In the genomic region with DNA sequence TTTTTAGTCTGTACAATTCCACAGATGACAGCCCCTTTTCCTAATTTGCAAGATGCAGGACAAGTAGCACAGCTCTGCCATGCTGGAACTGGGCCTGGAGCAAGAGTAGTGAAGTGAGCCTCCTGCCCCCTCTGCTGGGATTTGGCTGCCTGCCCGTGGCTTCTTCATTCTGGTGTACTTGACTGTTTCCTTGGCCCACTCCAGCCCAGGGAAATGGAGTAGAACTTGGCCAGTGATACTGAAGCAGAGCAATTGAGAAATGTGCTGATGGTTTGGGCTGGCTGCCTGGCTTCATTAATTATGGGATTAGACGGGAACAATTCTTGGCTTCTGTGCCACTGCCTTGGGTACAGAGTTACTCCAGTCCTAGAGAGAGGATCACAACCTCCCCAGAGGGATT, we compare ENCODE assay signal across 8 cellular contexts. TPM values are rescaled to one million over a fixed set of nuclear protein-coding genes. Genes with fewer than 3 reads are reported as not detected.
DNase-seq lines count a peak whose midpoint lies in the region; ATAC-seq and TF ChIP-seq lines count a peak whose summit lies in the region.

No MANE protein-coding gene starts in this region.

- H4K20me1 ChIP-seq in fibroblast of lung (ENCODE audit: control insufficient read depth, extremely low read depth, insufficient read depth, low read length): no peaks in the 10 kb centered on the region

- H3K27me3 ChIP-seq in BE2C (no peaks in the 10 kb centered on the region), fibroblast of lung (ENCODE audit: control insufficient read depth, insufficient read depth, low read length) (no peaks in the 10 kb centered on the region)

- H3K36me3 ChIP-seq in BE2C: no peaks in the 10 kb centered on the region
- H3K36me3 ChIP-seq in fibroblast of lung (ENCODE audit: control insufficient read depth, insufficient read depth, low read length): no peaks in the 10 kb centered on the region

- DNase-seq in BE2C (peak; percentile 45), NCI-H69 (lab: John Stamatoyannopoulos, UW) (peak; percentile 49), fibroblast of lung (ENCODE audit: low read depth in 2 of 2) (peak; percentile 82 to 97), myocyte (ENCODE audit: low read depth) (peak; percentile 60), progenitor cell of endocrine pancreas (ENCODE audit: low spot score, unreplicated experiment) (no peak), T-helper 1 cell (no peak)

- no peaks in the 10 kb centered on the region for H3K79me2 ChIP-seq in fibroblast of lung (ENCODE audit: control insufficient read depth, insufficient read depth, low read length)

- TF ChIP-seq CTCF in BE2C (IDR thresholded peaks at IDR 0.05; ENCODE audit: low read depth, low read length) (no peak), fibroblast of lung (conservative IDR thresholded peaks at IDR 0.05 in 1 of 2, IDR thresholded peaks at IDR 0.05 in 1 of 2; ENCODE audit: low read depth in 1 of 2, low read length in 2 of 2) (no peak), progenitor cell of endocrine pancreas (IDR thresholded peaks at IDR 0.05; ENCODE audit: unreplicated experiment) (no peak)

- peaks cover 2% of the 10 kb centered on the region for H3K9me3 Mint-ChIP-seq in progenitor cell of endocrine pancreas (ENCODE audit: low read depth)

- H3K27me3 Mint-ChIP-seq in progenitor cell of endocrine pancreas: peaks cover 30% of the 10 kb centered on the region

- H3K4me2 ChIP-seq in fibroblast of lung (ENCODE audit: extremely low read depth, insufficient read depth, low read length): peak overlapping the region; percentile 17

- H3K4me3 ChIP-seq in BE2C (ENCODE audit: low read depth, low read length) (no peak overlapping the region), fibroblast of lung (replicated peaks in 1 of 4; ENCODE audit: control extremely low read depth in 1 of 4, insufficient read depth in 1 of 4, low read depth in 3 of 4, low read length in 4 of 4) (peak overlapping the region in 1 of 4 experiments; percentile 28)

- peaks cover 1% of the 10 kb centered on the region for H3K36me3 Mint-ChIP-seq in progenitor cell of endocrine pancreas (ENCODE audit: insufficient read depth)

- H3K27ac ChIP-seq in fibroblast of lung (ENCODE audit: insufficient read depth, low read length): no peak overlapping the region

- no peaks in the 10 kb centered on the region for H3K9me3 ChIP-seq in BE2C
- no peaks in the 10 kb centered on the region for H3K9me3 ChIP-seq in fibroblast of lung (ENCODE audit: control insufficient read depth, insufficient read depth, low read depth, low read length)

- no peak for ATAC-seq in HG02970 (IDR thresholded peaks at IDR 0.05; ENCODE audit: low FRiP score, unreplicated experiment)
- ATAC-seq in GM21360 (IDR thresholded peaks at IDR 0.05; ENCODE audit: unreplicated experiment): no peak

- no peak overlapping the region for H3K27ac Mint-ChIP-seq in progenitor cell of endocrine pancreas

- no peak overlapping the region for H2AFZ ChIP-seq in fibroblast of lung (ENCODE audit: low read length)

- H3K4me3 Mint-ChIP-seq in progenitor cell of endocrine pancreas (ENCODE audit: low read depth): no peak overlapping the region

- peaks cover 12% of the 10 kb centered on the region for H3K4me1 Mint-ChIP-seq in progenitor cell of endocrine pancreas (ENCODE audit: low read depth)

- no peak overlapping the region for H3K9ac ChIP-seq in fibroblast of lung (ENCODE audit: insufficient read depth, low read length)

- no peaks in the 10 kb centered on the region for H3K4me1 ChIP-seq in BE2C
- peaks cover 3% of the 10 kb centered on the region for H3K4me1 ChIP-seq in fibroblast of lung (ENCODE audit: control insufficient read depth, extremely low read depth, insufficient read depth, low read length)

RNA-seq across cellular contexts. Expression of gene GPD1L, which starts 2.8 kb away (rescaled TPM):
- 9.4 TPM for polyA plus RNA-seq in BE2C (2012; ENCODE audit: insufficient read depth, insufficient read length, low read depth)
- total RNA-seq in fibroblast of lung (12.6 and 15.0 TPM in 2 replicates), myocyte (28.3 and 28.9 TPM in 2 replicates), progenitor cell of endocrine pancreas (13.0 and 13.8 TPM in 2 replicates)
- polyA plus RNA-seq in fibroblast of lung: 5.8 and 9.0 TPM in 2 replicates
- 3.7 and 6.9 TPM in 2 replicates for polyA plus RNA-seq in fibroblast of lung (2012)
- 3.8 and 4.5 TPM in 2 replicates for polyA minus RNA-seq in fibroblast of lung (ENCODE audit: low replicate concordance)
- 8.6 TPM for polyA plus RNA-seq in myocyte (2012)

Comparison
In these comparisons a context has a peak if more than half of its experiments do, and no peak if none do; other contexts are left out.
1. DNase-seq: peak in BE2C (single experiment), NCI-H69 (single experiment), fibroblast of lung (2 of 2) and myocyte (single experiment); none in progenitor cell of endocrine pancreas (single experiment) and T-helper 1 cell (0 of 5).